In the genomic region with DNA sequence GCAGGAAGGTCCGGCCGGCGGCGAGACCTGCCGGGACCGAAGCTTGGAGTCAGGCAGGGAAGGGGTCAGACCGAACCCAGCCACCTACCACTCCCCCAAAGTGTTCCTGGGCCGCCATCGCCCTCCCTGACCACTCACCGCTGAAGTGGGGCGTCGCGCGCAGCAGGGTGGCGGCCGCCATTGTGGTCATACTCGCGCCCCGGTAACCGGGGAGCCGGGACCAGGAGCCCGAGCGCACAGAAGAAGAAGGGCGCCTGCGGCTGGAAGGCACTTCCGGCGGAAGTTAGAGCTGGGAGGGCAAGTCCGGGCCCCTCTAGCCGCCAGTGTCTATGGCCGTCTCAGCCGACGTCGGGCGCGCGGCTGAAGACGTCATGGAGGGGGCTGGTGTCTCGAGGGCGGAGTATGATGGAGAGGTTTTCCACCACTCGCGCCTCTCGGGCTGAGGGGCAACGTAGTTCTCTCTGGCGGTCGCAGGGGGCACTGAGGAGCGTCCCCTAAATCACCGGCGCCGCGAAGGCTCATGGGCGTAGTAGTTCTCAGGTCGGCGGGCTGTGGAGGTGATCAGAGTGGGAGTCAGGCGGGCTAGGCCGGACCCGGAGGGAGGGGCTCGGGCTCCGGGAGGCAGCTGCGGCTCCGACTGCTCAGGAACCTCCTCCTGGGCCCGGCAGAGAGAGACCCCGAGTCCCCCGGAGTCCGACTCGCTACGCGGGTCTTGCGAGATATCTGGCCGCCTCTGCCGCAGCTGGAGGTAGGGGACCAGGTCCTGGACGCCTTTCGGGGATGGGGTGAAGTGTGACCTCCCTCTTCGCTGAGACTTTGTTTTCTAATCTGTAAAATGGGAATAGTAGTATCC, we compare ENCODE assay signal across 8 cellular contexts. TPM values are rescaled to one million over a fixed set of nuclear protein-coding genes. Genes with fewer than 3 reads are reported as not detected.
DNase-seq lines count a peak whose midpoint lies in the region; ATAC-seq, FAIRE-seq and TF ChIP-seq lines count a peak whose summit lies in the region.

Gene TUFM (minus strand): TSS at position 269 of the 853 bp plus-strand sequence. CDS start 79 bp downstream, at position 190.

- CTCF ChIA-PET in endothelial cell of umbilical vein (lab: Charles Lee) = interaction anchor here (0.7 to 3.1 kb wide), 10 partner anchors 10 to 128 kb away, joined by 3 to 20 read pairs (median 4); partner anchors contain the start of genes ATXN2L and SH2B1

- H2AFZ ChIP-seq in OCI-LY3 (ENCODE audit: low read depth, low read length) (peak within 1 kb of the TSS; percentile 82), endothelial cell of umbilical vein (ENCODE audit: low read depth, low read length) (peak within 1 kb of the TSS; percentile 66)

- H3K27ac ChIP-seq in OCI-LY3 (ENCODE audit: low read length) (peak within 1 kb of the TSS; percentile 55), endothelial cell of umbilical vein (ENCODE audit: insufficient read depth, low read depth, low read length) (peak within 1 kb of the TSS; percentile 42)

- no TSS peak for BruUV-seq in endothelial cell of umbilical vein (replicated peaks; lab: Mats Ljungman, UMichigan)

- H3K9me1 ChIP-seq in endothelial cell of umbilical vein (replicated peaks; ENCODE audit: control insufficient read depth, extremely low read depth, insufficient read depth, low read length) = no peaks in the 10 kb centered on the region

- peak within 1 kb of the TSS; percentile 87 for H3K4me2 ChIP-seq in OCI-LY3 (ENCODE audit: low read length)
- H3K4me2 ChIP-seq in endothelial cell of umbilical vein (ENCODE audit: insufficient read depth, low read length) = peak within 1 kb of the TSS; percentile 85

- POLR2A ChIA-PET in endothelial cell of umbilical vein (lab: Charles Lee) = interaction anchor here (0.6 to 2.3 kb wide), 3 partner anchors 9 to 23 kb away, joined by 3 to 13 read pairs (median 7); partner anchors contain the start of genes ATXN2L and SH2B1

- H3K4me1 ChIP-seq in OCI-LY3 (ENCODE audit: low read length) = peaks cover 13% of the 10 kb centered on the region
- peaks cover 13% of the 10 kb centered on the region for H3K4me1 ChIP-seq in endothelial cell of umbilical vein (ENCODE audit: control insufficient read depth, extremely low read depth, insufficient read depth, low read length)

- H4K20me1 ChIP-seq in OCI-LY3 (ENCODE audit: insufficient read depth, low read length) (no peaks in the 10 kb centered on the region), endothelial cell of umbilical vein (replicated peaks; ENCODE audit: control insufficient read depth, extremely low read depth, insufficient read depth, low read length) (no peaks in the 10 kb centered on the region)

- peaks cover 31% of the 10 kb centered on the region for H3K79me2 ChIP-seq in OCI-LY3 (ENCODE audit: low read length)
- H3K79me2 ChIP-seq in endothelial cell of umbilical vein (ENCODE audit: control insufficient read depth, insufficient read depth, low read length) = peaks cover 27% of the 10 kb centered on the region

- peak; percentile 61 for TF ChIP-seq CTCF in D721Med (IDR thresholded peaks at IDR 0.05; ENCODE audit: insufficient read depth, missing control alignments)
- TF ChIP-seq CTCF in OCI-LY3 (IDR thresholded peaks at IDR 0.05; ENCODE audit: low read depth, low read length) = peak; percentile 55
- TF ChIP-seq CTCF in endothelial cell of umbilical vein (IDR thresholded peaks at IDR 0.05; ENCODE audit: extremely low read depth in 1 of 2, insufficient read depth in 1 of 2, low read depth in 1 of 2, low read length in 2 of 2) = peak; percentile 70 to 83

- intact Hi-C loops in endothelial cell of umbilical vein (cut with micrococcal nuclease) = loop anchor here (1.0 kb wide), 5 partner anchors 17 to 104 kb away; partner anchors contain the start of genes NFATC2IP, RABEP2 and SH2B1

- dilution Hi-C loops in endothelial cell of umbilical vein (cut with MboI; ENCODE audit: extremely low pct_ligation_motif_present, low sequenced_read_pairs) = no loop called here

- H3K36me3 ChIP-seq in OCI-LY3 (replicated peaks; ENCODE audit: low read depth, low read length) (peaks cover 29% of the 10 kb centered on the region), endothelial cell of umbilical vein (ENCODE audit: control insufficient read depth in 2 of 2, extremely low read depth in 1 of 2, insufficient read depth in 2 of 2, low read length in 2 of 2) (peaks cover 9 to 23% of the 10 kb centered on the region in 2 experiments)

- H3K9ac ChIP-seq in OCI-LY3 (ENCODE audit: low read length) = peak within 1 kb of the TSS; percentile 86
- peak within 1 kb of the TSS; percentile 82 for H3K9ac ChIP-seq in endothelial cell of umbilical vein (replicated peaks; ENCODE audit: extremely low read depth, insufficient read depth, low read length)

- DNase-seq in D721Med (ENCODE audit: insufficient read length, low spot score) (peak; percentile 84), HuH-7 (ENCODE audit: low spot score) (peak; percentile 92), activated T-cell treated with anti-CD3 and anti-CD28 coated beads for 1 hour (ENCODE audit: low read depth) (peak; percentile 93), endothelial cell of umbilical vein (ENCODE audit: low read depth, low spot score) (peak; percentile 99), middle frontal gyrus (ENCODE audit: extremely low spot score, low spot score) (peak; percentile 98)
- DNase-seq in stimulated activated CD8-positive, alpha-beta memory T cell treated with anti-CD3 and anti-CD28 coated beads, Interleukin-4, amount 100 ng/mL, for 1 hour (ENCODE audit: low read depth in 2 of 2, low spot score in 1 of 2) = peak; percentile 92 to 95

- ATAC-seq in GM21447 (IDR thresholded peaks at IDR 0.05; ENCODE audit: unreplicated experiment) = peak; percentile 93

- FAIRE-seq in D721Med (lab: Jason Lieb, UNC) = no peak
- peak; percentile 94 for FAIRE-seq in endothelial cell of umbilical vein (lab: Jason Lieb, UNC)

- TF ChIP-seq POLR2A in endothelial cell of umbilical vein (IDR thresholded peaks at IDR 0.05; ENCODE audit: low read depth, low read length) = peak; percentile 87

- H3K9me3 ChIP-seq in OCI-LY3 (ENCODE audit: insufficient read depth, low read length) = no peaks in the 10 kb centered on the region
- H3K9me3 ChIP-seq in endothelial cell of umbilical vein (replicated peaks; ENCODE audit: control insufficient read depth, insufficient read depth, low read length) = no peaks in the 10 kb centered on the region

- no peaks in the 10 kb centered on the region for H3K27me3 ChIP-seq in OCI-LY3 (ENCODE audit: low read depth, low read length)
- H3K27me3 ChIP-seq in endothelial cell of umbilical vein (ENCODE audit: control insufficient read depth in 2 of 2, insufficient read depth in 2 of 2, low read length in 2 of 2) = no peaks in the 10 kb centered on the region

- H3K4me3 ChIP-seq in OCI-LY3 (ENCODE audit: low read length) (peak within 1 kb of the TSS; percentile 87), endothelial cell of umbilical vein (replicated peaks in 1 of 3; ENCODE audit: insufficient read depth in 1 of 3, low read depth in 1 of 3, low read length in 3 of 3) (peak within 1 kb of the TSS; percentile 54 to 84 (median 67))

TF ChIP-seq in endothelial cell of umbilical vein, 7 proteins besides CTCF, POLR2A, EP300 and RAD21:
- no peak for TF ChIP-seq FOS (IDR thresholded peaks at IDR 0.05; ENCODE audit: borderline replicate concordance, insufficient read depth, low read length)
- TF ChIP-seq POLR2AphosphoS5 (IDR thresholded peaks at IDR 0.05; ENCODE audit: insufficient read depth, low read depth, low read length) = peak; percentile 96

RNA-seq across cellular contexts. Expression of gene TUFM, which starts in this region (rescaled TPM):
- total RNA-seq in endothelial cell of umbilical vein = 186 and 190 TPM in 2 replicates
- 227 TPM in 2 replicates for polyA plus RNA-seq in endothelial cell of umbilical vein
- 191 and 212 TPM in 2 replicates for polyA plus RNA-seq in endothelial cell of umbilical vein (2011; cell fraction: cytosol; rRNA removed)
- 307 and 314 TPM in 2 replicates for polyA plus RNA-seq in endothelial cell of umbilical vein (2011; cell fraction: nucleus; rRNA removed)
- 214 and 254 TPM in 2 replicates for polyA plus RNA-seq in endothelial cell of umbilical vein (2012)
- 103 and 110 TPM in 2 replicates for polyA minus RNA-seq in endothelial cell of umbilical vein
- 82.6 TPM for polyA minus RNA-seq in endothelial cell of umbilical vein (2011; cell fraction: cytosol; rRNA and poly(A)+ RNA removed)
- 33.7 and 39.9 TPM in 2 replicates for polyA minus RNA-seq in endothelial cell of umbilical vein (2011; cell fraction: nucleus; rRNA and poly(A)+ RNA removed)

Comparison
In these comparisons a context has a peak if more than half of its experiments do, and no peak if none do; other contexts are left out.
1. Peak in every context shown above with its lines: DNase-seq, ATAC-seq, H3K4me3 ChIP-seq and H3K27ac ChIP-seq.